8 cellular contexts compared by ENCODE assay signal in genomic region chr19:19032420-19033175, GRCh38. TPM values are rescaled to one million over a fixed set of nuclear protein-coding genes. Genes with fewer than 3 reads are reported as not detected.
DNase-seq lines count a peak whose midpoint lies in the region; ATAC-seq and TF ChIP-seq lines count a peak whose summit lies in the region.

No MANE protein-coding gene starts in this region.

- ATAC-seq in GM19035 (IDR thresholded peaks at IDR 0.05; ENCODE audit: unreplicated experiment): peak; percentile 6
- peak; percentile 33 for ATAC-seq in HG03521 (IDR thresholded peaks at IDR 0.05; ENCODE audit: unreplicated experiment)

- TF ChIP-seq CTCF in AG04450 (IDR thresholded peaks at IDR 0.05; ENCODE audit: low read depth, low read length): 0 out of 2 replicates have a peak, but pooled peaks have one; percentile 11

- H3K27ac ChIP-seq in AG04450 (ENCODE audit: low read depth, low read length): peak overlapping the region; percentile 68

- peaks cover 3% of the 10 kb centered on the region; the same call in 1 of the 2 replicates for H3K9me3 ChIP-seq in AG04450 (ENCODE audit: control insufficient read depth, insufficient read depth, low read length)

- no peaks in the 10 kb centered on the region for H3K27me3 ChIP-seq in AG04450 (ENCODE audit: control insufficient read depth, insufficient read depth, low read length)

- H3K4me3 ChIP-seq in AG04450 (ENCODE audit: low read depth, low read length): peak overlapping the region; percentile 85

- CTCF ChIA-PET in AG04450 (lab: Charles Lee): interaction anchor here (0.6 kb wide), 1 partner anchor 153 kb away, joined by 3 read pairs; no protein-coding TSS in a partner anchor

- DNase-seq in AG04450 (ENCODE audit: low read depth, low spot score): peak; percentile 78
- DNase-seq in NOMO-1 (lab: John Stamatoyannopoulos, UW; ENCODE audit: unreplicated experiment in 2 of 2): peak; percentile 84 to 85
- peak; percentile 68 for DNase-seq in activated CD8-positive, alpha-beta memory T cell treated with anti-CD3 and anti-CD28 coated beads, Interleukin-2, amount 50 U/mL, for 1 hour (ENCODE audit: extremely low read depth)
- DNase-seq in epidermal melanocyte (ENCODE audit: insufficient read length, low spot score): peak; percentile 99
- DNase-seq in middle frontal gyrus (ENCODE audit: extremely low spot score, low spot score): peak; percentile 71
- DNase-seq in stimulated activated CD8-positive, alpha-beta memory T cell treated with anti-CD3 and anti-CD28 coated beads, Interleukin-15, amount 100 ng/mL, for 48 hours (ENCODE audit: low read depth in 2 of 2): peak; percentile 82 to 83

- POLR2A ChIA-PET in AG04450 (lab: Yijun Ruan, JAX): interaction anchor here (0.5 to 0.6 kb wide), 2 partner anchors 11 to 69 kb away, joined by 4 to 7 read pairs; no protein-coding TSS in a partner anchor

RNA-seq across cellular contexts. Expression of gene SUGP2, which starts 0.7 kb away (rescaled TPM):
- polyA plus RNA-seq in AG04450 (2011; rRNA removed): 39.2 and 44.2 TPM in 2 replicates
- polyA minus RNA-seq in AG04450 (2011; rRNA and poly(A)+ RNA removed): 24.9 and 29.3 TPM in 2 replicates

RNA-seq across cellular contexts. Expression of gene ARMC6, which starts 0.8 kb away (rescaled TPM):
- 18.9 and 26.4 TPM in 2 replicates for polyA plus RNA-seq in AG04450 (2011; rRNA removed)
- 26.9 and 38.1 TPM in 2 replicates for polyA minus RNA-seq in AG04450 (2011; rRNA and poly(A)+ RNA removed)

RNA-seq across cellular contexts. Expression of gene SLC25A42, which starts 31.2 kb away (rescaled TPM):
- polyA plus RNA-seq in AG04450 (2011; rRNA removed): 3.7 and 4.8 TPM in 2 replicates
- polyA minus RNA-seq in AG04450 (2011; rRNA and poly(A)+ RNA removed): 4.8 and 8.8 TPM in 2 replicates

Comparison
In these comparisons a context has a peak if more than half of its experiments do, and no peak if none do; other contexts are left out.
1. Peak in every context shown above with its lines: DNase-seq, ATAC-seq, H3K4me3 ChIP-seq and H3K27ac ChIP-seq.